ENCODE assay signal across 8 cellular contexts in genomic region chr1:232951605-232952004, GRCh38. TPM values are rescaled to one million over a fixed set of nuclear protein-coding genes. Genes with fewer than 3 reads are reported as not detected.
DNase-seq lines count a peak whose midpoint lies in the region; ATAC-seq and TF ChIP-seq lines count a peak whose summit lies in the region.

No MANE protein-coding gene starts in this region.

- peak overlapping the region; percentile 93 for H3K4me2 ChIP-seq in Loucy (ENCODE audit: low read depth, low read length, poor library complexity, severe bottlenecking)

- intact Hi-C loops in CD4-positive, alpha-beta T cell (cut with DNase I, micrococcal nuclease): loop anchor here (2.0 to 10.0 kb wide), 3 partner anchors 147 to 314 kb away; partner anchors contain the start of gene MAP10 (in 2 of the 2)

- ATAC-seq in CD4-positive, alpha-beta T cell (ENCODE audit: poor library complexity): no peak
- ATAC-seq in GM18519 (IDR thresholded peaks at IDR 0.05; ENCODE audit: low FRiP score, unreplicated experiment): no peak

- no peak overlapping the region for H2AFZ ChIP-seq in Loucy (ENCODE audit: low read length)

- peaks cover 51% of the 10 kb centered on the region for H3K79me2 ChIP-seq in Loucy (ENCODE audit: insufficient read depth, low read length)

- no peaks in the 10 kb centered on the region for H3K9me3 ChIP-seq in CD4-positive, alpha-beta T cell (ENCODE audit: control insufficient read depth, low read length)
- H3K9me3 ChIP-seq in Loucy (ENCODE audit: insufficient read depth, low read depth, low read length): no peaks in the 10 kb centered on the region
- no peaks in the 10 kb centered on the region for H3K9me3 ChIP-seq in duodenal mucosa (ENCODE audit: control insufficient read depth in 1 of 2, low read length in 2 of 2)

- H3K4me3 Mint-ChIP-seq in CD4-positive, alpha-beta T cell: peak overlapping the region; percentile 96
- peak overlapping the region; percentile 97 for H3K4me3 Mint-ChIP-seq in nephron progenitor cell

- peak overlapping the region; percentile 90 for H3K9ac ChIP-seq in Loucy (ENCODE audit: low read depth, low read length, poor library complexity, severe bottlenecking)
- H3K9ac ChIP-seq in duodenal mucosa (ENCODE audit: low read depth in 1 of 2, low read length in 2 of 2): peak overlapping the region in 1 of 2 donors; percentile 80

- POLR2A ChIA-PET in CD4-positive, alpha-beta T cell (lab: Charles Lee): interaction anchor here (1.0 to 1.7 kb wide), 3 partner anchors 11 to 28 kb away, joined by 3 to 6 read pairs (median 4); no protein-coding TSS in a partner anchor

- H3K27ac Mint-ChIP-seq in CD4-positive, alpha-beta T cell: peak overlapping the region; percentile 83
- no peak overlapping the region for H3K27ac Mint-ChIP-seq in nephron progenitor cell

- CTCF ChIA-PET in CD4-positive, alpha-beta T cell (lab: Charles Lee): no interaction called here

- H3K36me3 ChIP-seq in Loucy (ENCODE audit: insufficient read depth, low read length) (no peaks in the 10 kb centered on the region; the same call in 1 of the 2 replicates), duodenal mucosa (ENCODE audit: control insufficient read depth in 1 of 2, insufficient read depth in 2 of 2, low read length in 2 of 2) (no peaks in the 10 kb centered on the region)

- H3K4me3 ChIP-seq in Loucy (ENCODE audit: low read length, poor library complexity, severe bottlenecking) (peak overlapping the region; percentile 78), duodenal mucosa (ENCODE audit: low read depth in 1 of 2, low read length in 2 of 2) (peak overlapping the region; percentile 73 to 81)

- H4K20me1 ChIP-seq in Loucy (ENCODE audit: insufficient read depth, low read length, poor library complexity, severe bottlenecking): peaks cover 3% of the 10 kb centered on the region

- H3F3A ChIP-seq in Loucy (ENCODE audit: low read depth): no peaks in the 10 kb centered on the region

- H3K27me3 Mint-ChIP-seq in CD4-positive, alpha-beta T cell: no peaks in the 10 kb centered on the region
- H3K27me3 Mint-ChIP-seq in nephron progenitor cell (ENCODE audit: low read depth, poor library complexity): peaks cover 12% of the 10 kb centered on the region

- TF ChIP-seq CTCF in CD4-positive, alpha-beta T cell (IDR thresholded peaks at IDR 0.05): no peak
- no peak for TF ChIP-seq CTCF in Loucy (conservative IDR thresholded peaks at IDR 0.05; ENCODE audit: low read length)
- TF ChIP-seq CTCF in nephron progenitor cell (IDR thresholded peaks at IDR 0.05): no peak

- H3K9me3 Mint-ChIP-seq in CD4-positive, alpha-beta T cell: no peaks in the 10 kb centered on the region
- no peaks in the 10 kb centered on the region for H3K9me3 Mint-ChIP-seq in nephron progenitor cell

- DNase-seq in CD4-positive, alpha-beta T cell: no peak
- DNase-seq in nephron progenitor cell (no peak), NCI-H2107 (lab: John Stamatoyannopoulos, UW) (no peak), activated gamma-delta T cell treated with Interleukin-2 at 50 U/mL for 16 hours (no peak)
- DNase-seq in stimulated activated CD4-positive, alpha-beta T cell treated with anti-CD3 and anti-CD28 coated beads, Interleukin-15, amount 100 ng/mL, for 24 hours: no peak

- H3K4me1 Mint-ChIP-seq in CD4-positive, alpha-beta T cell (ENCODE audit: low read depth): peaks cover 54% of the 10 kb centered on the region
- H3K4me1 Mint-ChIP-seq in nephron progenitor cell: peaks cover 50% of the 10 kb centered on the region

- H3K27ac ChIP-seq in CD4-positive, alpha-beta T cell (ENCODE audit: low read depth, low read length): no peak overlapping the region
- no peak overlapping the region for H3K27ac ChIP-seq in duodenal mucosa (ENCODE audit: low read depth, low read length)

- H3K36me3 Mint-ChIP-seq in CD4-positive, alpha-beta T cell (ENCODE audit: low read depth): peaks cover 33% of the 10 kb centered on the region
- H3K36me3 Mint-ChIP-seq in nephron progenitor cell (ENCODE audit: low read depth): peaks cover 21% of the 10 kb centered on the region

- H3K27me3 ChIP-seq in CD4-positive, alpha-beta T cell (ENCODE audit: control insufficient read depth, insufficient read depth, low read length): no peaks in the 10 kb centered on the region
- H3K27me3 ChIP-seq in Loucy (ENCODE audit: insufficient read depth, low read length, poor library complexity, severe bottlenecking) (no peaks in the 10 kb centered on the region), duodenal mucosa (ENCODE audit: control insufficient read depth in 1 of 2, insufficient read depth in 2 of 2, low read length in 2 of 2) (no peaks in the 10 kb centered on the region)

- H3K9me2 ChIP-seq in Loucy (replicated peaks; ENCODE audit: low read depth, low read length): no peaks in the 10 kb centered on the region

- peaks cover 51% of the 10 kb centered on the region for H3K4me1 ChIP-seq in Loucy (ENCODE audit: insufficient read depth, low read length, poor library complexity, severe bottlenecking)
- H3K4me1 ChIP-seq in duodenal mucosa (ENCODE audit: control insufficient read depth in 1 of 2, insufficient read depth in 2 of 2, low read length in 2 of 2): peaks cover 3 to 20% of the 10 kb centered on the region in 2 donors

RNA-seq across cellular contexts. Expression of gene NTPCR, which starts 1.2 kb away (rescaled TPM):
- 1 to 10 TPM; 8.5 to 9.3 TPM for total RNA-seq in CD4-positive, alpha-beta T cell
